1 cellular context compared by ENCODE assay signal in genomic region chr17:48478224-48479013, GRCh38.
TF ChIP-seq lines count a peak whose summit lies in the region.

No MANE protein-coding gene starts in this region.

TF ChIP-seq in K562, 482 proteins besides CTCF, POLR2A, EP300 and RAD21 (continued from another document and continues in another):
- TF ChIP-seq, protein P1, sequence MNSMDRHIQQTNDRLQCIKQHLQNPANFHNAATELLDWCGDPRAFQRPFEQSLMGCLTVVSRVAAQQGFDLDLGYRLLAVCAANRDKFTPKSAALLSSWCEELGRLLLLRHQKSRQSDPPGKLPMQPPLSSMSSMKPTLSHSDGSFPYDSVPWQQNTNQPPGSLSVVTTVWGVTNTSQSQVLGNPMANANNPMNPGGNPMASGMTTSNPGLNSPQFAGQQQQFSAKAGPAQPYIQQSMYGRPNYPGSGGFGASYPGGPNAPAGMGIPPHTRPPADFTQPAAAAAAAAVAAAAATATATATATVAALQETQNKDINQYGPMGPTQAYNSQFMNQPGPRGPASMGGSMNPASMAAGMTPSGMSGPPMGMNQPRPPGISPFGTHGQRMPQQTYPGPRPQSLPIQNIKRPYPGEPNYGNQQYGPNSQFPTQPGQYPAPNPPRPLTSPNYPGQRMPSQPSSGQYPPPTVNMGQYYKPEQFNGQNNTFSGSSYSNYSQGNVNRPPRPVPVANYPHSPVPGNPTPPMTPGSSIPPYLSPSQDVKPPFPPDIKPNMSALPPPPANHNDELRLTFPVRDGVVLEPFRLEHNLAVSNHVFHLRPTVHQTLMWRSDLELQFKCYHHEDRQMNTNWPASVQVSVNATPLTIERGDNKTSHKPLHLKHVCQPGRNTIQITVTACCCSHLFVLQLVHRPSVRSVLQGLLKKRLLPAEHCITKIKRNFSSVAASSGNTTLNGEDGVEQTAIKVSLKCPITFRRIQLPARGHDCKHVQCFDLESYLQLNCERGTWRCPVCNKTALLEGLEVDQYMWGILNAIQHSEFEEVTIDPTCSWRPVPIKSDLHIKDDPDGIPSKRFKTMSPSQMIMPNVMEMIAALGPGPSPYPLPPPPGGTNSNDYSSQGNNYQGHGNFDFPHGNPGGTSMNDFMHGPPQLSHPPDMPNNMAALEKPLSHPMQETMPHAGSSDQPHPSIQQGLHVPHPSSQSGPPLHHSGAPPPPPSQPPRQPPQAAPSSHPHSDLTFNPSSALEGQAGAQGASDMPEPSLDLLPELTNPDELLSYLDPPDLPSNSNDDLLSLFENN (IDR thresholded peaks at IDR 0.05; ENCODE audit: low read depth in 2 of 2, low read length in 2 of 2): peak in 1 of 2 experiments; percentile 71; a peak in 1 of 4 replicates
- TF ChIP-seq TAL1 (IDR thresholded peaks at IDR 0.05): peak; percentile 88
- TF ChIP-seq E2F1 (CRISPR knock-in tag; IDR thresholded peaks at IDR 0.05): no peak
- no peak for TF ChIP-seq HMG20A (CRISPR knock-in tag; conservative IDR thresholded peaks at IDR 0.05)
- no peak for TF ChIP-seq ZNF408 (CRISPR knock-in tag; IDR thresholded peaks at IDR 0.05; ENCODE audit: low read depth)
- TF ChIP-seq ZEB2 (IDR thresholded peaks at IDR 0.05): peak; percentile 86
- no peak for TF ChIP-seq MEF2D (tag; conservative IDR thresholded peaks at IDR 0.05; ENCODE audit: low read depth)
- TF ChIP-seq ARID3B (CRISPR knock-in tag; IDR thresholded peaks at IDR 0.05; ENCODE audit: borderline replicate concordance): no peak
- no peak for TF ChIP-seq HNRNPLL (IDR thresholded peaks at IDR 0.05; ENCODE audit: low read depth, low read length, poor library complexity, severe bottlenecking)
- peak; percentile 92 for TF ChIP-seq RNF2 (IDR thresholded peaks at IDR 0.05)
- no peak for TF ChIP-seq NELFE (IDR thresholded peaks at IDR 0.05; ENCODE audit: insufficient read depth, insufficient read length)
- no peak for TF ChIP-seq NCOA4 (IDR thresholded peaks at IDR 0.05; ENCODE audit: partially characterized antibody)
- peak; percentile 69 for TF ChIP-seq CXXC5 (CRISPR knock-in tag; IDR thresholded peaks at IDR 0.05)
- TF ChIP-seq, protein P2, sequence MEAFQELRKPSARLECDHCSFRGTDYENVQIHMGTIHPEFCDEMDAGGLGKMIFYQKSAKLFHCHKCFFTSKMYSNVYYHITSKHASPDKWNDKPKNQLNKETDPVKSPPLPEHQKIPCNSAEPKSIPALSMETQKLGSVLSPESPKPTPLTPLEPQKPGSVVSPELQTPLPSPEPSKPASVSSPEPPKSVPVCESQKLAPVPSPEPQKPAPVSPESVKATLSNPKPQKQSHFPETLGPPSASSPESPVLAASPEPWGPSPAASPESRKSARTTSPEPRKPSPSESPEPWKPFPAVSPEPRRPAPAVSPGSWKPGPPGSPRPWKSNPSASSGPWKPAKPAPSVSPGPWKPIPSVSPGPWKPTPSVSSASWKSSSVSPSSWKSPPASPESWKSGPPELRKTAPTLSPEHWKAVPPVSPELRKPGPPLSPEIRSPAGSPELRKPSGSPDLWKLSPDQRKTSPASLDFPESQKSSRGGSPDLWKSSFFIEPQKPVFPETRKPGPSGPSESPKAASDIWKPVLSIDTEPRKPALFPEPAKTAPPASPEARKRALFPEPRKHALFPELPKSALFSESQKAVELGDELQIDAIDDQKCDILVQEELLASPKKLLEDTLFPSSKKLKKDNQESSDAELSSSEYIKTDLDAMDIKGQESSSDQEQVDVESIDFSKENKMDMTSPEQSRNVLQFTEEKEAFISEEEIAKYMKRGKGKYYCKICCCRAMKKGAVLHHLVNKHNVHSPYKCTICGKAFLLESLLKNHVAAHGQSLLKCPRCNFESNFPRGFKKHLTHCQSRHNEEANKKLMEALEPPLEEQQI (IDR thresholded peaks at IDR 0.05): no peak
- TF ChIP-seq THRAP3 (IDR thresholded peaks at IDR 0.05; ENCODE audit: borderline replicate concordance): peak; percentile 74; the same call in 1 of the 2 replicates
- TF ChIP-seq ZNF184 (CRISPR knock-in tag; IDR thresholded peaks at IDR 0.05): no peak
- TF ChIP-seq PTTG1 (tag; IDR thresholded peaks at IDR 0.05; ENCODE audit: low read depth): no peak
- TF ChIP-seq, protein P3, sequence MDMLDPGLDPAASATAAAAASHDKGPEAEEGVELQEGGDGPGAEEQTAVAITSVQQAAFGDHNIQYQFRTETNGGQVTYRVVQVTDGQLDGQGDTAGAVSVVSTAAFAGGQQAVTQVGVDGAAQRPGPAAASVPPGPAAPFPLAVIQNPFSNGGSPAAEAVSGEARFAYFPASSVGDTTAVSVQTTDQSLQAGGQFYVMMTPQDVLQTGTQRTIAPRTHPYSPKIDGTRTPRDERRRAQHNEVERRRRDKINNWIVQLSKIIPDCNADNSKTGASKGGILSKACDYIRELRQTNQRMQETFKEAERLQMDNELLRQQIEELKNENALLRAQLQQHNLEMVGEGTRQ (CRISPR knock-in tag; IDR thresholded peaks at IDR 0.05): no peak
- no peak for TF ChIP-seq ZNF174 (CRISPR knock-in tag; IDR thresholded peaks at IDR 0.05)
- TF ChIP-seq TRIM28 (IDR thresholded peaks at IDR 0.05): no peak
- TF ChIP-seq RBM25 (IDR thresholded peaks at IDR 0.05; ENCODE audit: low read depth, low read length, severe bottlenecking): no peak
- TF ChIP-seq, protein P4, sequence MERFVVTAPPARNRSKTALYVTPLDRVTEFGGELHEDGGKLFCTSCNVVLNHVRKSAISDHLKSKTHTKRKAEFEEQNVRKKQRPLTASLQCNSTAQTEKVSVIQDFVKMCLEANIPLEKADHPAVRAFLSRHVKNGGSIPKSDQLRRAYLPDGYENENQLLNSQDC (CRISPR knock-in tag; IDR thresholded peaks at IDR 0.05): no peak
- TF ChIP-seq MNT (conservative IDR thresholded peaks at IDR 0.05): 0 out of 4 replicates have a peak, but pooled peaks have one; percentile 45 to 63
- 0 out of 2 replicates have a peak, but pooled peaks have one; percentile 57 for TF ChIP-seq ZZZ3 (IDR thresholded peaks at IDR 0.05)
- no peak for TF ChIP-seq ZNF699 (CRISPR knock-in tag; IDR thresholded peaks at IDR 0.05; ENCODE audit: insufficient replicate concordance)
- TF ChIP-seq NFYB (IDR thresholded peaks at IDR 0.05; ENCODE audit: extremely low read depth, insufficient read length): no peak
- TF ChIP-seq, protein P5, sequence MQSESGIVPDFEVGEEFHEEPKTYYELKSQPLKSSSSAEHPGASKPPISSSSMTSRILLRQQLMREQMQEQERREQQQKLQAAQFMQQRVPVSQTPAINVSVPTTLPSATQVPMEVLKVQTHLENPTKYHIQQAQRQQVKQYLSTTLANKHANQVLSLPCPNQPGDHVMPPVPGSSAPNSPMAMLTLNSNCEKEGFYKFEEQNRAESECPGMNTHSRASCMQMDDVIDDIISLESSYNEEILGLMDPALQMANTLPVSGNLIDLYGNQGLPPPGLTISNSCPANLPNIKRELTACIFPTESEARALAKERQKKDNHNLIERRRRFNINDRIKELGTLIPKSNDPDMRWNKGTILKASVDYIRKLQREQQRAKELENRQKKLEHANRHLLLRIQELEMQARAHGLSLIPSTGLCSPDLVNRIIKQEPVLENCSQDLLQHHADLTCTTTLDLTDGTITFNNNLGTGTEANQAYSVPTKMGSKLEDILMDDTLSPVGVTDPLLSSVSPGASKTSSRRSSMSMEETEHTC (IDR thresholded peaks at IDR 0.05): no peak; the same call in 1 of the 2 replicates
- TF ChIP-seq PYGO2 (tag; IDR thresholded peaks at IDR 0.05): no peak
- TF ChIP-seq, protein P6, sequence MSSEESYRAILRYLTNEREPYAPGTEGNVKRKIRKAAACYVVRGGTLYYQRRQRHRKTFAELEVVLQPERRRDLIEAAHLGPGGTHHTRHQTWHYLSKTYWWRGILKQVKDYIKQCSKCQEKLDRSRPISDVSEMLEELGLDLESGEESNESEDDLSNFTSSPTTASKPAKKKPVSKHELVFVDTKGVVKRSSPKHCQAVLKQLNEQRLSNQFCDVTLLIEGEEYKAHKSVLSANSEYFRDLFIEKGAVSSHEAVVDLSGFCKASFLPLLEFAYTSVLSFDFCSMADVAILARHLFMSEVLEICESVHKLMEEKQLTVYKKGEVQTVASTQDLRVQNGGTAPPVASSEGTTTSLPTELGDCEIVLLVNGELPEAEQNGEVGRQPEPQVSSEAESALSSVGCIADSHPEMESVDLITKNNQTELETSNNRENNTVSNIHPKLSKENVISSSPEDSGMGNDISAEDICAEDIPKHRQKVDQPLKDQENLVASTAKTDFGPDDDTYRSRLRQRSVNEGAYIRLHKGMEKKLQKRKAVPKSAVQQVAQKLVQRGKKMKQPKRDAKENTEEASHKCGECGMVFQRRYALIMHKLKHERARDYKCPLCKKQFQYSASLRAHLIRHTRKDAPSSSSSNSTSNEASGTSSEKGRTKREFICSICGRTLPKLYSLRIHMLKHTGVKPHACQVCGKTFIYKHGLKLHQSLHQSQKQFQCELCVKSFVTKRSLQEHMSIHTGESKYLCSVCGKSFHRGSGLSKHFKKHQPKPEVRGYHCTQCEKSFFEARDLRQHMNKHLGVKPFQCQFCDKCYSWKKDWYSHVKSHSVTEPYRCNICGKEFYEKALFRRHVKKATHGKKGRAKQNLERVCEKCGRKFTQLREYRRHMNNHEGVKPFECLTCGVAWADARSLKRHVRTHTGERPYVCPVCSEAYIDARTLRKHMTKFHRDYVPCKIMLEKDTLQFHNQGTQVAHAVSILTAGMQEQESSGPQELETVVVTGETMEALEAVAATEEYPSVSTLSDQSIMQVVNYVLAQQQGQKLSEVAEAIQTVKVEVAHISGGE (CRISPR knock-in tag; IDR thresholded peaks at IDR 0.05): 0 out of 6 replicates have a peak, but pooled peaks of 1 of the 3 experiments have one; percentile 34
- TF ChIP-seq GABPB1 (CRISPR knock-in tag; IDR thresholded peaks at IDR 0.05): peak; percentile 69
- TF ChIP-seq SRF (CRISPR knock-in tag; IDR thresholded peaks at IDR 0.05): no peak; a peak in 1 of 4 replicates
- no peak for TF ChIP-seq ESRRB (CRISPR knock-in tag; IDR thresholded peaks at IDR 0.05; ENCODE audit: borderline replicate concordance)
- peak; percentile 64; the same call in 1 of the 2 replicates for TF ChIP-seq FOXP1 (CRISPR knock-in tag; IDR thresholded peaks at IDR 0.05)
- peak; percentile 70 for TF ChIP-seq EP400 (IDR thresholded peaks at IDR 0.05)
- TF ChIP-seq CEBPB (tag; IDR thresholded peaks at IDR 0.05): peak; percentile 86
- TF ChIP-seq, protein P7, sequence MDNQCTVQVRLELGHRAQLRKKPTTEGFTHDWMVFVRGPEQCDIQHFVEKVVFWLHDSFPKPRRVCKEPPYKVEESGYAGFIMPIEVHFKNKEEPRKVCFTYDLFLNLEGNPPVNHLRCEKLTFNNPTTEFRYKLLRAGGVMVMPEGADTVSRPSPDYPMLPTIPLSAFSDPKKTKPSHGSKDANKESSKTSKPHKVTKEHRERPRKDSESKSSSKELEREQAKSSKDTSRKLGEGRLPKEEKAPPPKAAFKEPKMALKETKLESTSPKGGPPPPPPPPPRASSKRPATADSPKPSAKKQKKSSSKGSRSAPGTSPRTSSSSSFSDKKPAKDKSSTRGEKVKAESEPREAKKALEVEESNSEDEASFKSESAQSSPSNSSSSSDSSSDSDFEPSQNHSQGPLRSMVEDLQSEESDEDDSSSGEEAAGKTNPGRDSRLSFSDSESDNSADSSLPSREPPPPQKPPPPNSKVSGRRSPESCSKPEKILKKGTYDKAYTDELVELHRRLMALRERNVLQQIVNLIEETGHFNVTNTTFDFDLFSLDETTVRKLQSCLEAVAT (IDR thresholded peaks at IDR 0.05): peak in 1 of 2 experiments; percentile 82; a peak in 2 of 4 replicates
- no peak for TF ChIP-seq NR4A1 (CRISPR knock-in tag; IDR thresholded peaks at IDR 0.05)
- no peak for TF ChIP-seq NR4A1 (tag; IDR thresholded peaks at IDR 0.05)
- no peak for TF ChIP-seq RBM22 (IDR thresholded peaks at IDR 0.05; ENCODE audit: low read depth, low read length, poor library complexity, severe bottlenecking)
- TF ChIP-seq SREBF2 (CRISPR knock-in tag; IDR thresholded peaks at IDR 0.05): no peak
- TF ChIP-seq ZNF764 (CRISPR knock-in tag; IDR thresholded peaks at IDR 0.05; ENCODE audit: low read depth): no peak
- TF ChIP-seq ARNT (IDR thresholded peaks at IDR 0.05): peak in 1 of 2 experiments; percentile 76; a peak in 1 of 4 replicates
- TF ChIP-seq GMEB1 (CRISPR knock-in tag; IDR thresholded peaks at IDR 0.05): no peak
